ENCODE assay signal across 26 cellular contexts in genomic region chr12:107504503-107504885, GRCh38.
"Had no signal": no experiment of that assay in that cellular context is flagged by ENCODE, and none has a peak within 500 bp of the region (broad histone marks: within the 10 kb centered on the region; RNA-seq: fewer than 3 reads in every experiment).

No MANE protein-coding gene starts in this region.

- H3K27me3 ChIP-seq: brain microvascular endothelial cell, neural progenitor cell, suprapubic skin, tibial artery, upper lobe of right lung had no signal

- DNase-seq: activated CD4-positive, alpha-beta memory T cell treated with anti-CD3 and anti-CD28 coated beads, Interleukin-2, amount 10 ng/mL, durations not matched to agents 7 days and 5 days; activated CD4-positive, alpha-beta T cell treated with anti-CD3 and anti-CD28 coated beads for 1 hour; activated CD4-positive, alpha-beta T cell treated with anti-CD3 and anti-CD28 coated beads, Interleukin-2, amount 10 ng/mL, durations not matched to agents 7 days and 5 days; activated CD8-positive, alpha-beta memory T cell treated with anti-CD3 and anti-CD28 coated beads, Interleukin-2, amount 50 U/mL, for 48 hours; activated gamma-delta T cell; activated naive CD4-positive, alpha-beta T cell treated with anti-CD3 and anti-CD28 coated beads, Interleukin-2, amount 50 U/mL, for 16 hours; activated T-cell treated with anti-CD3 and anti-CD28 coated beads, Interleukin-2, amount 50 U/mL, for 24 hours; amniotic stem cell; brain microvascular endothelial cell; dorsolateral prefrontal cortex; effector memory CD4-positive, alpha-beta T cell; kidney glomerular epithelial cell; left lung; lower lobe of right lung; mesendoderm; natural killer cell; occipital lobe; right cardiac atrium; stimulated activated naive CD4-positive, alpha-beta T cell; tibial artery; upper lobe of right lung had no signal

- H3K36me3 ChIP-seq: brain microvascular endothelial cell, left lung, lower lobe of right lung, neural progenitor cell, suprapubic skin, tibial artery, upper lobe of right lung had no signal

- H3K4me1 ChIP-seq: left lung, lower lobe of right lung, suprapubic skin, tibial artery, upper lobe of right lung had no signal

- ATAC-seq: left lung, lower lobe of right lung, natural killer cell, right cardiac atrium, upper lobe of right lung, WTC11 had no signal

- H3K27ac ChIP-seq: brain microvascular endothelial cell, coronary artery, dorsolateral prefrontal cortex, left lung, lower lobe of right lung, neural progenitor cell, parathyroid adenoma, suprapubic skin, tibial artery, upper lobe of right lung had no signal

- H3K9me3 ChIP-seq: left lung, lower lobe of right lung, suprapubic skin, tibial artery, upper lobe of right lung had no signal

- H3K4me3 ChIP-seq: coronary artery, dorsolateral prefrontal cortex, left lung, lower lobe of right lung, neural progenitor cell, suprapubic skin, tibial artery, upper lobe of right lung had no signal
